Comparison of ENCODE assay signal across 24 cellular contexts in the genomic region with DNA sequence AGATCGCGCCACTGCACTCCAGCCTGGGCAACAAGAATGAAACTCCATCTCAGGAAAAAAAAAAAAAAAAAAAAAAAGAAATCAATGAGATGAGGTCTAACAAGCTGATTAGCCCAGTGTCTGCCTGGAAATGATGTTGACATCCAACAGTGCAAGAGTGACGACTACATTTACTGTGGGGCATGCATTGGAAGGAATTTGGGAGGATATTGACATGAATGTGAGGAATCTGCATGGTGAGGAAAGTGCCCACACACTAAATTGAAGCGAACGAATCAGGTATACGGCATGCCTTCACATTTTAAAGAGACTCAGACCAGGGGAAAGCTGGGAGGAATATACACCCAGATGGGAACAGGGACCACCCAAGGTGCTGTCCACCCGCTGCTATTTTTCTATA. TPM values are rescaled to one million over a fixed set of nuclear protein-coding genes. Genes with fewer than 3 reads are reported as not detected.
DNase-seq lines count a peak whose midpoint lies in the region; ATAC-seq, FAIRE-seq and TF ChIP-seq lines count a peak whose summit lies in the region.
"Had no signal": no experiment of that assay in that cellular context is flagged by ENCODE, and none has a peak within 500 bp of the region (broad histone marks: within the 10 kb centered on the region; RNA-seq: fewer than 3 reads in every experiment).

No MANE protein-coding gene starts in this region.

- H3K9me3 ChIP-seq in mammary epithelial cell (replicated peaks; ENCODE audit: insufficient read depth, low read length), result no peaks in the 10 kb centered on the region
- peaks cover 8% of the 10 kb centered on the region for H3K9me3 ChIP-seq in mesenchymal stem cell (ENCODE audit: control insufficient read depth, low read length)
- H3K9me3 ChIP-seq in testis, result no peaks in the 10 kb centered on the region
- H3K9me3 ChIP-seq in H9 (ENCODE audit: control insufficient read depth, low read depth, low read length), result no peaks in the 10 kb centered on the region
- no peaks in the 10 kb centered on the region for H3K9me3 ChIP-seq in OCI-LY7 (ENCODE audit: low read length)

- H3K9ac ChIP-seq in mammary epithelial cell (ENCODE audit: insufficient read depth, low read length) (no peak overlapping the region), mesenchymal stem cell (ENCODE audit: low read length) (peak overlapping the region; percentile 32), H9 (ENCODE audit: extremely low read depth, insufficient read length, low read length) (no peak overlapping the region)

- H3K36me3 ChIP-seq in mammary epithelial cell (ENCODE audit: insufficient read depth, low read length), result no peaks in the 10 kb centered on the region
- H3K36me3 ChIP-seq in mesenchymal stem cell (ENCODE audit: control insufficient read depth in 1 of 2, insufficient read depth in 2 of 2, low read depth in 1 of 2, low read length in 2 of 2), result no peaks in the 10 kb centered on the region
- no peaks in the 10 kb centered on the region for H3K36me3 ChIP-seq in testis (ENCODE audit: low read depth, missing control alignments)
- H3K36me3 ChIP-seq in OCI-LY7 (ENCODE audit: insufficient read depth, low read length), result no peaks in the 10 kb centered on the region

- TF ChIP-seq CTCF in mammary epithelial cell (conservative IDR thresholded peaks at IDR 0.05 in 1 of 2, IDR thresholded peaks at IDR 0.05 in 1 of 2; ENCODE audit: extremely low read depth in 1 of 2, insufficient read depth in 1 of 2, low read depth in 1 of 2, low read length in 2 of 2) (no peak), testis (IDR thresholded peaks at IDR 0.05) (no peak), H9 (conservative IDR thresholded peaks at IDR 0.05) (no peak), OCI-LY7 (conservative IDR thresholded peaks at IDR 0.05; ENCODE audit: low read length) (no peak)

- in situ Hi-C loops in mammary epithelial cell (cut with MboI; ENCODE audit: low sequenced_read_pairs in 2 of 2), result no loop called here

- dilution Hi-C loops in mammary epithelial cell (cut with HindIII; ENCODE audit: low sequenced_read_pairs), result loop anchor here (5.0 kb wide), 1 partner anchor 348 kb away; no protein-coding TSS in a partner anchor

- H2BK5ac ChIP-seq in mesenchymal stem cell (ENCODE audit: low read depth, low read length, poor library complexity, severe bottlenecking), result no peak overlapping the region
- no peak overlapping the region for H2BK5ac ChIP-seq in H9 (ENCODE audit: insufficient read length, low read length)

- 55% methylated on average over 5 of the region's 7 CpGs for whole genome bisulfite sequencing in mammary epithelial cell (ENCODE audit: low coverage, missing lambda C conversion rate)
- 88% methylated on average over 4 of the region's 7 CpGs for WGBS in mesenchymal stem cell
- WGBS in testis, 2 donors, result 61 to 65% methylated on average over 7 of the region's 7 CpGs
- no CpG with 5 or more reads among the region's 7 CpGs for WGBS in H9 (ENCODE audit: extremely low coverage, insufficient read length, low lambda C conversion rate)

- H3K36me3 Mint-ChIP-seq in H9 (ENCODE audit: insufficient read depth in 1 of 3, low read depth in 3 of 3), result peaks cover 3 to 8% (median 4%) of the 10 kb centered on the region in 3 experiments; a peak in 6 of 7 replicates

- POLR2A ChIA-PET in OCI-LY7 (lab: Charles Lee), result no interaction called here

- no peak overlapping the region for H3K56ac ChIP-seq in H9 (ENCODE audit: insufficient read length, low read depth, low read length)

- no peaks in the 10 kb centered on the region for H3K79me2 ChIP-seq in mammary epithelial cell (ENCODE audit: insufficient read depth, low read length)
- no peaks in the 10 kb centered on the region for H3K79me2 ChIP-seq in H9 (ENCODE audit: insufficient read depth, low read length)
- no peaks in the 10 kb centered on the region for H3K79me2 ChIP-seq in OCI-LY7 (ENCODE audit: insufficient read depth, low read depth, low read length)

- H3K27ac ChIP-seq in mammary epithelial cell (ENCODE audit: insufficient read depth, low read depth, low read length), result peak overlapping the region; percentile 17
- no peak overlapping the region for H3K27ac ChIP-seq in mesenchymal stem cell (ENCODE audit: low read length, poor library complexity, severe bottlenecking)
- H3K27ac ChIP-seq in testis, result peak overlapping the region; percentile 41 to 59
- H3K27ac ChIP-seq in H9 (ENCODE audit: insufficient read length, low read depth, low read length), result no peak overlapping the region
- H3K27ac ChIP-seq in OCI-LY7 (ENCODE audit: low read depth, low read length, poor library complexity, severe bottlenecking), result no peak overlapping the region

- no peak overlapping the region for H2BK12ac ChIP-seq in mesenchymal stem cell (ENCODE audit: low read length in 2 of 2)
- no peak overlapping the region for H2BK12ac ChIP-seq in H9 (ENCODE audit: insufficient read length, low read depth, low read length)

- no peak overlapping the region for H3K4me3 Mint-ChIP-seq in H9
- H3K4me3 Mint-ChIP-seq: activated B cell treated with CpG ODN at 0.5 μM for 24 hours; activated CD4-positive, alpha-beta memory T cell treated with anti-CD3 and anti-CD28 coated beads, Interleukin-2, amount 10 ng/mL, durations not matched to agents 7 days and 5 days; activated naive CD8-positive, alpha-beta T cell treated with anti-CD3 and anti-CD28 coated beads for 36 hours; CD4-positive, CD25-positive, alpha-beta regulatory T cell; memory B cell; stimulated activated naive B cell treated with anti-CD40 and anti-IgM and Interleukin-4, amounts not matched to agents 10 μg/mL and 1 μg/mL and 100 μg/mL, for 72 hours had no signal

- H4K20me1 ChIP-seq in mammary epithelial cell (ENCODE audit: insufficient read depth, low read length) (no peaks in the 10 kb centered on the region), H9 (ENCODE audit: control insufficient read depth, insufficient read depth, insufficient read length) (no peaks in the 10 kb centered on the region), OCI-LY7 (ENCODE audit: insufficient read depth, low read length) (no peaks in the 10 kb centered on the region)

- FAIRE-seq in HTR-8/SVneo (lab: Jason Lieb, UNC), result peak; percentile 23
- FAIRE-seq: colon had no signal

- intact Hi-C loops in mammary epithelial cell (cut with micrococcal nuclease), result no loop called here
- intact Hi-C loops in testis (cut with DNase I; ENCODE audit: low total_unique reads), result no loop called here
- intact Hi-C loops in OCI-LY7 (cut with micrococcal nuclease; ENCODE audit: unreplicated experiment), result no loop called here

- ATAC-seq in GM21576 (IDR thresholded peaks at IDR 0.05; ENCODE audit: unreplicated experiment), result no peak
- ATAC-seq: stimulated activated naive B cell treated with anti-CD40 and anti-IgM and Interleukin-4, amounts not matched to agents 10 μg/mL and 1 μg/mL and 100 μg/mL, for 72 hours had no signal

- CTCF ChIA-PET in mammary epithelial cell (lab: Charles Lee; ENCODE audit: low non-redundant PET), result no interaction called here
- CTCF ChIA-PET in OCI-LY7 (lab: Charles Lee; ENCODE audit: unreplicated experiment), result no interaction called here

- H2AK5ac ChIP-seq in mesenchymal stem cell (ENCODE audit: low read length, severe bottlenecking) (no peak overlapping the region), H9 (ENCODE audit: insufficient read length, low read length) (no peak overlapping the region)

- no peak overlapping the region for H3K18ac ChIP-seq in mesenchymal stem cell (ENCODE audit: low read depth in 1 of 2, low read length in 2 of 2)
- no peak overlapping the region for H3K18ac ChIP-seq in H9 (ENCODE audit: insufficient read length, low read depth, low read length)

- H3K9me3 Mint-ChIP-seq in H9, result peaks cover 3% of the 10 kb centered on the region in 2 experiments
- H3K9me3 Mint-ChIP-seq: activated B cell treated with CpG ODN at 0.5 μM for 24 hours, memory B cell had no signal

- H3K27me3 Mint-ChIP-seq in H9 (ENCODE audit: low read depth), result peaks cover 7% of the 10 kb centered on the region
- H3K27me3 Mint-ChIP-seq: activated CD4-positive, alpha-beta memory T cell treated with anti-CD3 and anti-CD28 coated beads, Interleukin-2, amount 10 ng/mL, durations not matched to agents 7 days and 5 days; activated naive CD8-positive, alpha-beta T cell treated with anti-CD3 and anti-CD28 coated beads for 36 hours; CD4-positive, CD25-positive, alpha-beta regulatory T cell had no signal

- H3K23me2 ChIP-seq in H9 (ENCODE audit: insufficient read length, low read depth, low read length, poor library complexity, severe bottlenecking), result no peaks in the 10 kb centered on the region

- H3K4me1 ChIP-seq in mammary epithelial cell (ENCODE audit: insufficient read depth, low read length), result peaks cover 9% of the 10 kb centered on the region
- peaks cover 5% of the 10 kb centered on the region for H3K4me1 ChIP-seq in mesenchymal stem cell (ENCODE audit: control insufficient read depth, insufficient read depth, low read depth, low read length)
- H3K4me1 ChIP-seq in testis, result peaks cover 15% of the 10 kb centered on the region
- peaks cover 2% of the 10 kb centered on the region; the same call in 1 of the 2 replicates for H3K4me1 ChIP-seq in H9 (ENCODE audit: insufficient read depth, low read length)
- H3K4me1 ChIP-seq in OCI-LY7 (ENCODE audit: insufficient read depth, low read length, poor library complexity, severe bottlenecking), result no peaks in the 10 kb centered on the region

- H3K23ac ChIP-seq in mesenchymal stem cell (ENCODE audit: low read length in 2 of 2) (no peak overlapping the region), H9 (ENCODE audit: insufficient read length, low read depth, low read length) (no peak overlapping the region)

- H3K4me2 ChIP-seq in mammary epithelial cell (ENCODE audit: insufficient read depth, low read depth, low read length), result no peak overlapping the region
- no peak overlapping the region for H3K4me2 ChIP-seq in mesenchymal stem cell (ENCODE audit: low read length, poor library complexity, severe bottlenecking)
- H3K4me2 ChIP-seq in H9 (ENCODE audit: insufficient read depth, insufficient read length, low read length), result no peak overlapping the region
- H3K4me2 ChIP-seq in OCI-LY7 (ENCODE audit: low read length), result no peak overlapping the region

- H4K91ac ChIP-seq in mesenchymal stem cell (ENCODE audit: low read length) (no peak overlapping the region), H9 (ENCODE audit: insufficient read length, low read depth, low read length) (no peak overlapping the region)

- no peaks in the 10 kb centered on the region for H3K9me2 ChIP-seq in OCI-LY7 (ENCODE audit: insufficient read depth, low read length)

- no peak overlapping the region for H4K5ac ChIP-seq in H9 (ENCODE audit: insufficient read length, low read depth, low read length)

- H4K8ac ChIP-seq in mesenchymal stem cell (ENCODE audit: low read length) (no peak overlapping the region), H9 (replicated peaks; ENCODE audit: insufficient read length, low read depth, low read length) (no peak overlapping the region)

- H3K14ac ChIP-seq in mesenchymal stem cell (ENCODE audit: low read length in 2 of 2) (no peak overlapping the region), H9 (ENCODE audit: insufficient read depth, low read length) (no peak overlapping the region)

- H3K27ac Mint-ChIP-seq in H9, result no peak overlapping the region
- H3K27ac Mint-ChIP-seq: activated B cell treated with CpG ODN at 0.5 μM for 24 hours; activated CD4-positive, alpha-beta memory T cell treated with anti-CD3 and anti-CD28 coated beads, Interleukin-2, amount 10 ng/mL, durations not matched to agents 7 days and 5 days; activated naive CD8-positive, alpha-beta T cell treated with anti-CD3 and anti-CD28 coated beads for 36 hours; CD4-positive, CD25-positive, alpha-beta regulatory T cell; memory B cell; stimulated activated naive B cell treated with anti-CD40 and anti-IgM and Interleukin-4, amounts not matched to agents 10 μg/mL and 1 μg/mL and 100 μg/mL, for 72 hours had no signal

- no peak overlapping the region for H2BK20ac ChIP-seq in H9 (ENCODE audit: low read depth, low read length, poor library complexity, severe bottlenecking)

- peaks cover 24 to 31% of the 10 kb centered on the region in 2 experiments for H3K4me1 Mint-ChIP-seq in H9
- H3K4me1 Mint-ChIP-seq: activated B cell treated with CpG ODN at 0.5 μM for 24 hours; activated CD4-positive, alpha-beta memory T cell treated with anti-CD3 and anti-CD28 coated beads, Interleukin-2, amount 10 ng/mL, durations not matched to agents 7 days and 5 days; activated naive CD8-positive, alpha-beta T cell treated with anti-CD3 and anti-CD28 coated beads for 36 hours; CD4-positive, CD25-positive, alpha-beta regulatory T cell; memory B cell; stimulated activated naive B cell treated with anti-CD40 and anti-IgM and Interleukin-4, amounts not matched to agents 10 μg/mL and 1 μg/mL and 100 μg/mL, for 72 hours had no signal

- H3K4me3 ChIP-seq in mammary epithelial cell (replicated peaks in 1 of 3; ENCODE audit: insufficient read depth in 1 of 3, low read depth in 2 of 3, low read length in 3 of 3), result no peak overlapping the region
- no peak overlapping the region for H3K4me3 ChIP-seq in mesenchymal stem cell (ENCODE audit: insufficient read depth in 1 of 2, low read depth in 1 of 2, low read length in 2 of 2)
- no peak overlapping the region for H3K4me3 ChIP-seq in testis
- H3K4me3 ChIP-seq in OCI-LY7 (ENCODE audit: low read depth, low read length, poor library complexity, severe bottlenecking), result no peak overlapping the region

- H3K27me3 ChIP-seq in mammary epithelial cell (ENCODE audit: insufficient read depth, low read length) (no peaks in the 10 kb centered on the region), mesenchymal stem cell (ENCODE audit: control insufficient read depth in 1 of 2, insufficient read depth in 1 of 2, low read length in 2 of 2) (peaks cover 59 to 74% of the 10 kb centered on the region in 2 experiments), testis (no peaks in the 10 kb centered on the region), H9 (ENCODE audit: insufficient read depth, low read length) (no peaks in the 10 kb centered on the region)

- no peak for TF ChIP-seq POLR2A in testis (IDR thresholded peaks at IDR 0.05)

- H2BK15ac ChIP-seq in mesenchymal stem cell (ENCODE audit: low read depth, poor library complexity, severe bottlenecking) (no peak overlapping the region), H9 (ENCODE audit: low read depth, low read length) (no peak overlapping the region)

- peak; percentile 12 for DNase-seq in HTR-8/SVneo (ENCODE audit: insufficient read length, low spot score)
- DNase-seq in mammary epithelial cell, result no peak
- DNase-seq in mesenchymal stem cell, result no peak
- DNase-seq in testis, result no peak
- no peak for DNase-seq in H9
- DNase-seq in RPMI8226, result no peak
- DNase-seq in OCI-LY7 (ENCODE audit: low spot score), result no peak
- DNase-seq: activated B cell treated with CpG ODN at 0.5 μM for 24 hours; activated CD4-positive, alpha-beta memory T cell treated with anti-CD3 and anti-CD28 coated beads, Interleukin-2, amount 10 ng/mL, durations not matched to agents 7 days and 5 days; activated naive CD8-positive, alpha-beta T cell treated with anti-CD3 and anti-CD28 coated beads for 36 hours; CD4-positive, CD25-positive, alpha-beta regulatory T cell; effector memory CD4-positive, alpha-beta T cell; IMR-90; NCI-H1105; NCI-H2029; NCI-H345; NCI-H82; nucleus accumbens; SHP77; stimulated activated CD4-positive, alpha-beta T cell treated with anti-CD3 and anti-CD28 coated beads, Interleukin-4, amount 100 ng/mL, for 1 hour; stimulated activated naive B cell treated with anti-CD40 and anti-IgM and Interleukin-4, amounts not matched to agents 10 μg/mL and 1 μg/mL and 100 μg/mL, for 72 hours had no signal

- H3T11ph ChIP-seq in H9 (ENCODE audit: low read length), result no peak overlapping the region

- H3K4ac ChIP-seq in mesenchymal stem cell (ENCODE audit: low read depth in 1 of 2, low read length in 2 of 2) (no peak overlapping the region), H9 (ENCODE audit: low read depth, low read length) (no peak overlapping the region)

- no peak overlapping the region for H2BK120ac ChIP-seq in mesenchymal stem cell (ENCODE audit: low read depth, low read length)
- H2BK120ac ChIP-seq in H9 (ENCODE audit: low read depth, low read length, poor library complexity, severe bottlenecking), result no peak overlapping the region

- BruUV-seq in mammary epithelial cell (replicated peaks; lab: Mats Ljungman, UMichigan) (no TSS peak), OCI-LY7 (replicated peaks; lab: Mats Ljungman, UMichigan) (no TSS peak)

- H3K79me1 ChIP-seq in mesenchymal stem cell (replicated peaks; ENCODE audit: low read length, poor library complexity, severe bottlenecking) (no peaks in the 10 kb centered on the region), H9 (ENCODE audit: insufficient read depth, low read depth, low read length, poor library complexity, severe bottlenecking) (no peaks in the 10 kb centered on the region)

- H2AFZ ChIP-seq in mammary epithelial cell (ENCODE audit: low read depth, low read length) (no peak overlapping the region), mesenchymal stem cell (ENCODE audit: low read depth, low read length) (no peak overlapping the region), H9 (ENCODE audit: low read length) (no peak overlapping the region), OCI-LY7 (ENCODE audit: low read length) (no peak overlapping the region)

RNA-seq across cellular contexts. Expression of a gene that starts 57.9 kb away (rescaled TPM):
- total RNA-seq in mammary epithelial cell (under 1 TPM; 0.28 to 0.67 TPM), testis (1 to 10 TPM; 5.2 to 6.9 TPM), H9 (2021) (0.90 and 1.0 TPM in 2 replicates), OCI-LY7 (2022) (0.72 TPM in 1 of 2 replicates, not detected in the other)
- polyA plus RNA-seq in mammary epithelial cell (0.87 TPM), testis (ENCODE audit: insufficient read depth, low read depth, low replicate concordance) (7.5 TPM)
- polyA minus RNA-seq in mammary epithelial cell, result 3.9 TPM
- 0.06 TPM for polyA plus RNA-seq in mesenchymal stem cell (2013, experiment 1 of 2)
- polyA plus RNA-seq in mesenchymal stem cell (2013, experiment 2 of 2), result 0.04 TPM
- total RNA-seq in OCI-LY7 (2014; rRNA removed; shearing (Covaris generic)), result 0.23 and 0.76 TPM in 2 replicates

Comparison
In these comparisons a context has a peak if more than half of its experiments do, and no peak if none do; other contexts are left out.
1. H3K27ac ChIP-seq: peak in mammary epithelial cell (single experiment) and testis (2 of 2); none in mesenchymal stem cell (single experiment), H9 (single experiment) and OCI-LY7 (single experiment).